Comparison of ENCODE assay signal across 1 cellular context in genomic region chr20:51306521-51307358, GRCh38.
A peak's percentile ranks its signal among the peaks of the same experiment; 100 is the strongest.
TF ChIP-seq lines count a peak whose summit lies in the region.

No MANE protein-coding gene starts in this region.

TF ChIP-seq in H1, 55 proteins besides CTCF, POLR2A, EP300 and RAD21 (continued from another document):
- no peak for TF ChIP-seq CHD7 (IDR thresholded peaks at IDR 0.05; ENCODE audit: insufficient replicate concordance, low read length)
- TF ChIP-seq SP2 (IDR thresholded peaks at IDR 0.05; ENCODE audit: low read length) = no peak
- no peak for TF ChIP-seq CTBP2 (IDR thresholded peaks at IDR 0.05; ENCODE audit: borderline replicate concordance, insufficient read depth, insufficient read length, low read length)
- no peak for TF ChIP-seq BCL11A (IDR thresholded peaks at IDR 0.05; ENCODE audit: low read depth in 2 of 2, low read length in 2 of 2)
- TF ChIP-seq E2F6 (IDR thresholded peaks at IDR 0.05) = no peak
- TF ChIP-seq TAF7 (optimal IDR thresholded peaks at IDR 0.05; ENCODE audit: borderline replicate concordance, low read depth, low read length) = no peak
- 0 out of 4 replicates have a peak, but pooled peaks of 1 of the 2 experiments have one; percentile 46 for TF ChIP-seq SIN3A (conservative IDR thresholded peaks at IDR 0.05 in 1 of 2, IDR thresholded peaks at IDR 0.05 in 1 of 2; ENCODE audit: low read depth in 1 of 2, low read length in 2 of 2)
- TF ChIP-seq HDAC6 (IDR thresholded peaks at IDR 0.05; ENCODE audit: low read depth, low read length) = no peak
- peak; percentile 86 for TF ChIP-seq MAX (IDR thresholded peaks at IDR 0.05)
- TF ChIP-seq KDM5A (IDR thresholded peaks at IDR 0.05; ENCODE audit: low read length) = no peak
TF ChIP-seq in H1: peak in this region for 7.
